Comparison of ENCODE assay signal across 9 cellular contexts in the genomic region with DNA sequence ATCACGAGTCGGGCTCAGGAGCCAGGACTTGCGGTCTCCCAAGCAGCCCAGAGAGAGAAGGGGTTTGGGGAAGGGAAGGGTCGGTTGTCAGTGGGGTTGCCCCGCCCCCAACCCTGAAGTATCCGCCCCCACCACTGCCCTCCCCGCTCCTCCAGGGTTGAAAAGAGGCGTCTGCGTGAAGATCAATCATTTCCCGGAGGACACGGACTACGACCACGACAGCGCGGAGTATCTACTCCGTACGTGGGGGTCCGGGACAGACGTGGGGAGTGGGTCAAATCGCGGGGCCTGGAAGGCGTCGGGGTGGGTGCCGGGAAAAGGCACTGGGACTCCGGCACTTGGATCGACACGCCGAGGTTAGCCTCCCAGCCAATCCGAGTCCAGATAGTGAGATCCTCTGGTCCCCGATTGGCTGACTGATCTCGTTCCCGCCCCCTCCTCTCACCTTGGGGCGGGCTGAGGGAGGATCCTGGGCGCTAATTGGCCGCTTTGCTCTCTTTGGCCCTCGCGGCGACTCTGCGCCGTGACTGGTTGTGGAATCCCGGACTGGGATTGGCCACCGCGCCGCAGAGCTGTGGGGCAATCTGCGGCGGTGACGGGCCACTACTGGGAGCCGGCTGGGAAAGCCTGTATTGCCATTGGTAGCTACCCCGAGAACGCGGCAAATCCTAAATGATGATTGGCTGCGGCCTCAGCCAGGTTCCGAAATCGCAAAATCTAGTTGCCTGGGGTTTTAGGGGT. TPM values are rescaled to one million over a fixed set of nuclear protein-coding genes. Genes with fewer than 3 reads are reported as not detected.
DNase-seq lines count a peak whose midpoint lies in the region; ATAC-seq and TF ChIP-seq lines count a peak whose summit lies in the region.
"Had no signal": no experiment of that assay in that cellular context is flagged by ENCODE, and none has a peak within 500 bp of the region (broad histone marks: within the 10 kb centered on the region; RNA-seq: fewer than 3 reads in every experiment).

No MANE protein-coding gene starts in this region.

- intact Hi-C loops in Calu3 (cut with micrococcal nuclease; ENCODE audit: unreplicated experiment): no loop called here

- ATAC-seq in RWPE2 (ENCODE audit: low read depth) (peak; percentile 61), HG02884 (IDR thresholded peaks at IDR 0.05; ENCODE audit: unreplicated experiment) (no peak)

- no peaks in the 10 kb centered on the region for H3K27me3 ChIP-seq in RWPE2 (ENCODE audit: insufficient read depth, poor library complexity, severe bottlenecking)

- no peaks in the 10 kb centered on the region for H3K27me3 Mint-ChIP-seq in Calu3 (ENCODE audit: unreplicated experiment)

- H3K27ac Mint-ChIP-seq in Calu3 (ENCODE audit: unreplicated experiment): peak overlapping the region; percentile 96

- TF ChIP-seq CTCF in Calu3 (IDR thresholded peaks at IDR 0.05; ENCODE audit: unreplicated experiment): no peak
- TF ChIP-seq CTCF in RWPE2 (IDR thresholded peaks at IDR 0.05; ENCODE audit: poor library complexity, severe bottlenecking): no peak

- no peaks in the 10 kb centered on the region for H3K9me3 ChIP-seq in RWPE2 (ENCODE audit: severe bottlenecking)

- peaks cover 57% of the 10 kb centered on the region for H3K36me3 Mint-ChIP-seq in Calu3 (ENCODE audit: insufficient read depth, unreplicated experiment)

- DNase-seq in Calu3 (no peak), RWPE2 (ENCODE audit: low spot score) (peak; percentile 98), iris pigment epithelial cell (ENCODE audit: low read depth) (peak; percentile 99), NCI-H69 (lab: John Stamatoyannopoulos, UW) (no peak), NCI-H1092 treated with DMSO at 0.1 percent for 48 hours (lab: John Stamatoyannopoulos, UW) (no peak)
- DNase-seq in central memory CD4-positive, alpha-beta T cell: peak; percentile 12
- peak; percentile 62 for DNase-seq in stimulated activated CD4-positive, alpha-beta T cell treated with anti-CD3 and anti-CD28 coated beads, Interleukin-15, amount 100 ng/mL, for 24 hours

- no peaks in the 10 kb centered on the region for H3K9me3 Mint-ChIP-seq in Calu3 (ENCODE audit: low read depth, unreplicated experiment)

- peaks cover 31% of the 10 kb centered on the region for H3K4me1 Mint-ChIP-seq in Calu3 (ENCODE audit: low read depth, unreplicated experiment)

- H3K4me3 ChIP-seq in RWPE2 (ENCODE audit: severe bottlenecking): peak overlapping the region; percentile 38

- no peaks in the 10 kb centered on the region; the same call in 1 of the 2 replicates for H3K36me3 ChIP-seq in RWPE2 (ENCODE audit: low read depth)

- no peaks in the 10 kb centered on the region for H3K4me1 ChIP-seq in RWPE2 (ENCODE audit: insufficient read depth, poor library complexity, severe bottlenecking)

- BruUV-seq in Calu3 (replicated peaks; lab: Mats Ljungman, UMichigan): TSS peak; percentile 47

- CTCF ChIA-PET in Calu3 (lab: Charles Lee): no interaction called here

- no peak overlapping the region for H3K4me3 Mint-ChIP-seq in Calu3 (ENCODE audit: low read depth, unreplicated experiment)

- peak overlapping the region; percentile 90 for H3K27ac ChIP-seq in RWPE2 (ENCODE audit: poor library complexity, severe bottlenecking)

RNA-seq across cellular contexts. Expression of gene CACNG6, which starts 13.3 kb away (rescaled TPM):
- total RNA-seq in Calu3 (2022): 137 and 144 TPM in 2 replicates
- total RNA-seq: kidney epithelial cell had no signal

RNA-seq across cellular contexts. Expression of gene CACNG8, which starts 15.4 kb away (rescaled TPM):
- total RNA-seq in Calu3 (2022): 13.4 and 19.0 TPM in 2 replicates

Comparison
In these comparisons a context has a peak if more than half of its experiments do, and no peak if none do; other contexts are left out.
1. DNase-seq: peak in RWPE2 (single experiment), central memory CD4-positive, alpha-beta T cell (single experiment), iris pigment epithelial cell (single experiment) and stimulated activated CD4-positive, alpha-beta T cell treated with anti-CD3 and anti-CD28 coated beads, Interleukin-15, amount 100 ng/mL, for 24 hours (single experiment); none in Calu3 (single experiment), NCI-H69 (single experiment) and NCI-H1092 treated with DMSO at 0.1 percent for 48 hours (single experiment).